In the genomic region with DNA sequence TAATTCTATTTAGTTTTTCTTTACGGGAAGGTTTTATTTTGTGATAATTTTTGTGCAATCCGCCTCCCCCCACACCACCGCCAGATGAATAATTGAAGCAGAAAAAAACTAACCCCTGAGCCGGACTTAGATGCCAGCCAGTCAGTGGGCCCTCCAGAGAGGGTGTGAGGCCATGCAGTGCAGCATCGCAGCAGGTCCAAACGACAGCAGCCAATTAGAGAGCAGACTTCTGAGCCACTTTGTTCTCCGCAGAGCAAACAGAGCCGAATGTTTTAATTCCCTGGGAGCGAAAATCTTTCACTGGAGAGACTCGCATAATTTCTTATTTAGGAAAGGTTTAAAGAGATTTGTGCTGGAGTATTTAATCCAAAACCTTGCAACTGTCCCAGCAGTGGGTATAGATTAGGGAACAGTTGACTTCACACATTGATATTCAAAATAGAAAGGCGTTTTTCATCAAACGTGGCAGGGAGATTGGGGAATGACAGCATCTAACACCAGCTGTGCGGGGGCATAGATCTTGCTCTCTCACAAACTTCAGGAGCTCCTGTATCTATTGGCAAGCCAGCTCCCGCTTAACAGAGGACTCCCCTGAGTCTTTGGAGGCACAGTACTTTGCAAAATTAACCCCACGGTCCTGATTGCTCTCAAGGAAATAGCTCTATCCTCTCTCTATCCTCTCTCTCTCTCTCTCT, we compare ENCODE assay signal across 17 cellular contexts.
DNase-seq lines count a peak whose midpoint lies in the region; ATAC-seq and TF ChIP-seq lines count a peak whose summit lies in the region.
"Had no signal": no experiment of that assay in that cellular context is flagged by ENCODE, and none has a peak within 500 bp of the region (broad histone marks: within the 10 kb centered on the region; RNA-seq: fewer than 3 reads in every experiment).

No MANE protein-coding gene starts in this region.

- H3K4me3 ChIP-seq in iPS-20b (ENCODE audit: low read length), result peak overlapping the region; percentile 48; the same call in 1 of the 2 replicates
- peak overlapping the region; percentile 35 to 43 for H3K4me3 ChIP-seq in stomach smooth muscle (ENCODE audit: low read length in 2 of 2)
- H3K4me3 ChIP-seq: adrenal gland, lung, ovary, smooth muscle cell had no signal

- H3K27me3 Mint-ChIP-seq in H9 (ENCODE audit: low read depth), result no peaks in the 10 kb centered on the region
- H3K27me3 Mint-ChIP-seq: activated CD4-positive, alpha-beta memory T cell treated with anti-CD3 and anti-CD28 coated beads, Interleukin-2, amount 10 ng/mL, durations not matched to agents 7 days and 5 days had no signal

- no peak overlapping the region for H3K23ac ChIP-seq in H9 (ENCODE audit: insufficient read length, low read depth, low read length)

- intact Hi-C loops in Right ventricle myocardium superior (cut with DNase I), result no loop called here

- no peak overlapping the region for H3K27ac Mint-ChIP-seq in H9
- H3K27ac Mint-ChIP-seq: activated CD4-positive, alpha-beta memory T cell treated with anti-CD3 and anti-CD28 coated beads, Interleukin-2, amount 10 ng/mL, durations not matched to agents 7 days and 5 days; stimulated activated effector memory CD8-positive, alpha-beta T cell treated with anti-CD3 and anti-CD28 coated beads, Interleukin-12 subunit alpha, Interleukin-12 subunit beta, amount 100 ng/mL, for 72 hours had no signal

- H2BK5ac ChIP-seq in H9 (ENCODE audit: insufficient read length, low read length), result no peak overlapping the region

- H3K4me1 ChIP-seq in iPS-20b (ENCODE audit: insufficient read depth, low read length), result 0 out of 2 replicates have a peak, but pooled peaks cover 4% of the 10 kb centered on the region
- peaks cover 10% of the 10 kb centered on the region for H3K4me1 ChIP-seq in stomach smooth muscle (ENCODE audit: control insufficient read depth, insufficient read depth, low read length)
- no peaks in the 10 kb centered on the region for H3K4me1 ChIP-seq in H9 (ENCODE audit: insufficient read depth, low read length)
- H3K4me1 ChIP-seq: adrenal gland had no signal

- H3K27ac ChIP-seq in iPS-20b (ENCODE audit: low read length), result no peak overlapping the region
- H3K27ac ChIP-seq in stomach smooth muscle (ENCODE audit: low read length), result peak overlapping the region; percentile 6
- no peak overlapping the region for H3K27ac ChIP-seq in H9 (ENCODE audit: insufficient read length, low read depth, low read length)
- H3K27ac ChIP-seq: adrenal gland, C4-2B, ovary had no signal

- H3K36me3 Mint-ChIP-seq in H9 (ENCODE audit: insufficient read depth in 1 of 3, low read depth in 3 of 3), result peaks cover 0 to 4% (median 0%) of the 10 kb centered on the region in 3 experiments; a peak in 1 of 7 replicates
- H3K36me3 Mint-ChIP-seq: stimulated activated effector memory CD8-positive, alpha-beta T cell treated with anti-CD3 and anti-CD28 coated beads, Interleukin-12 subunit alpha, Interleukin-12 subunit beta, amount 100 ng/mL, for 72 hours had no signal

- peak overlapping the region in 1 of 2 experiments; percentile 9; a peak in 1 of 5 replicates for H3K4me3 Mint-ChIP-seq in H9
- H3K4me3 Mint-ChIP-seq: activated CD4-positive, alpha-beta memory T cell treated with anti-CD3 and anti-CD28 coated beads, Interleukin-2, amount 10 ng/mL, durations not matched to agents 7 days and 5 days; stimulated activated effector memory CD8-positive, alpha-beta T cell treated with anti-CD3 and anti-CD28 coated beads, Interleukin-12 subunit alpha, Interleukin-12 subunit beta, amount 100 ng/mL, for 72 hours had no signal

- H3K9me3 ChIP-seq in iPS-20b (ENCODE audit: insufficient read depth, low read depth, low read length), result no peaks in the 10 kb centered on the region
- no peaks in the 10 kb centered on the region for H3K9me3 ChIP-seq in stomach smooth muscle (ENCODE audit: control insufficient read depth in 2 of 2, low read length in 2 of 2)
- H3K9me3 ChIP-seq in H9 (ENCODE audit: control insufficient read depth, low read depth, low read length), result no peaks in the 10 kb centered on the region
- H3K9me3 ChIP-seq: ovary had no signal

- no peak overlapping the region for H3K9ac ChIP-seq in iPS-20b (ENCODE audit: low read depth, low read length)
- peak overlapping the region in 1 of 2 donors; percentile 48 for H3K9ac ChIP-seq in stomach smooth muscle (ENCODE audit: low read length in 2 of 2)
- H3K9ac ChIP-seq in H9 (ENCODE audit: extremely low read depth, insufficient read length, low read length), result no peak overlapping the region

- no CpG with 5 or more reads among the region's 15 CpGs for WGBS in H9 (ENCODE audit: extremely low coverage, insufficient read length, low lambda C conversion rate)

- no peak for TF ChIP-seq CTCF in H9 (conservative IDR thresholded peaks at IDR 0.05)

- H3K36me3 ChIP-seq in iPS-20b (ENCODE audit: insufficient read depth, low read depth, low read length) (no peaks in the 10 kb centered on the region), stomach smooth muscle (ENCODE audit: control insufficient read depth in 2 of 2, insufficient read depth in 2 of 2, low read length in 2 of 2) (no peaks in the 10 kb centered on the region)
- H3K36me3 ChIP-seq: adrenal gland, ovary had no signal

- H2BK120ac ChIP-seq in H9 (ENCODE audit: low read depth, low read length, poor library complexity, severe bottlenecking), result no peak overlapping the region

- H2BK15ac ChIP-seq in H9 (ENCODE audit: low read depth, low read length), result no peak overlapping the region

- H3K14ac ChIP-seq in H9 (ENCODE audit: insufficient read depth, low read length), result no peak overlapping the region

- H3T11ph ChIP-seq in H9 (ENCODE audit: low read length), result no peak overlapping the region

- peaks cover 0 to 6% of the 10 kb centered on the region in 2 experiments; a peak in 2 of 5 replicates for H3K9me3 Mint-ChIP-seq in H9
- H3K9me3 Mint-ChIP-seq: stimulated activated effector memory CD8-positive, alpha-beta T cell treated with anti-CD3 and anti-CD28 coated beads, Interleukin-12 subunit alpha, Interleukin-12 subunit beta, amount 100 ng/mL, for 72 hours had no signal

- H3K18ac ChIP-seq in H9 (ENCODE audit: insufficient read length, low read depth, low read length), result no peak overlapping the region

- H3K56ac ChIP-seq in H9 (ENCODE audit: insufficient read length, low read depth, low read length), result no peak overlapping the region

- DNase-seq in NCI-H2107 treated with DMSO at 0.1 percent for 48 hours (lab: John Stamatoyannopoulos, UW; ENCODE audit: unreplicated experiment) (peak; percentile 28), NCI-H2107 (lab: John Stamatoyannopoulos, UW) (no peak), NCI-H69 (lab: John Stamatoyannopoulos, UW) (peak; percentile 81), H9 (no peak), Right ventricle myocardium superior (no peak)
- DNase-seq: activated CD4-positive, alpha-beta memory T cell treated with anti-CD3 and anti-CD28 coated beads, Interleukin-2, amount 10 ng/mL, durations not matched to agents 7 days and 5 days; adrenal gland; NCI-H2029 treated with DMSO at 0.1 percent for 48 hours; OCI-M1; ovary had no signal

- H3K4me2 ChIP-seq in H9 (ENCODE audit: insufficient read depth, insufficient read length, low read length), result no peak overlapping the region
- H3K4me2 ChIP-seq: smooth muscle cell had no signal

- H2AFZ ChIP-seq in H9 (ENCODE audit: low read length), result no peak overlapping the region

- no peak overlapping the region for H2AK5ac ChIP-seq in H9 (ENCODE audit: insufficient read length, low read length)

- H2BK12ac ChIP-seq in H9 (ENCODE audit: insufficient read length, low read depth, low read length), result no peak overlapping the region

- no peak overlapping the region for H4K8ac ChIP-seq in H9 (replicated peaks; ENCODE audit: insufficient read length, low read depth, low read length)

- no peak overlapping the region for H2BK20ac ChIP-seq in H9 (ENCODE audit: low read depth, low read length, poor library complexity, severe bottlenecking)

- ATAC-seq in GM18498 (IDR thresholded peaks at IDR 0.05; ENCODE audit: unreplicated experiment), result no peak
- ATAC-seq in Right ventricle myocardium superior (ENCODE audit: poor library complexity), result no peak
- ATAC-seq: stimulated activated effector memory CD8-positive, alpha-beta T cell treated with anti-CD3 and anti-CD28 coated beads, Interleukin-12 subunit alpha, Interleukin-12 subunit beta, amount 100 ng/mL, for 72 hours had no signal

- no peak overlapping the region for H4K5ac ChIP-seq in H9 (ENCODE audit: insufficient read length, low read depth, low read length)

- no peaks in the 10 kb centered on the region for H3K23me2 ChIP-seq in H9 (ENCODE audit: insufficient read length, low read depth, low read length, poor library complexity, severe bottlenecking)

- H4K20me1 ChIP-seq in H9 (ENCODE audit: control insufficient read depth, insufficient read depth, insufficient read length), result no peaks in the 10 kb centered on the region

- H3K27me3 ChIP-seq in iPS-20b (ENCODE audit: insufficient read depth, low read length), result no peaks in the 10 kb centered on the region
- no peaks in the 10 kb centered on the region for H3K27me3 ChIP-seq in stomach smooth muscle (ENCODE audit: control insufficient read depth in 1 of 2, insufficient read depth in 2 of 2, low read length in 2 of 2)
- H3K27me3 ChIP-seq in H9 (ENCODE audit: insufficient read depth, low read length), result no peaks in the 10 kb centered on the region
- H3K27me3 ChIP-seq: ovary had no signal

- no peaks in the 10 kb centered on the region for H3K79me2 ChIP-seq in H9 (ENCODE audit: insufficient read depth, low read length)

- no peak overlapping the region for H3K4ac ChIP-seq in H9 (ENCODE audit: low read depth, low read length)

- H4K91ac ChIP-seq in H9 (ENCODE audit: insufficient read length, low read depth, low read length), result no peak overlapping the region

- no peaks in the 10 kb centered on the region for H3K79me1 ChIP-seq in H9 (ENCODE audit: insufficient read depth, low read depth, low read length, poor library complexity, severe bottlenecking)

- H3K4me1 Mint-ChIP-seq in H9, result peaks cover 12 to 13% of the 10 kb centered on the region in 2 experiments
- H3K4me1 Mint-ChIP-seq: activated CD4-positive, alpha-beta memory T cell treated with anti-CD3 and anti-CD28 coated beads, Interleukin-2, amount 10 ng/mL, durations not matched to agents 7 days and 5 days; stimulated activated effector memory CD8-positive, alpha-beta T cell treated with anti-CD3 and anti-CD28 coated beads, Interleukin-12 subunit alpha, Interleukin-12 subunit beta, amount 100 ng/mL, for 72 hours had no signal

Comparison
In these comparisons a context has a peak if more than half of its experiments do, and no peak if none do; other contexts are left out.
1. DNase-seq: peak in NCI-H2107 treated with DMSO at 0.1 percent for 48 hours (single experiment) and NCI-H69 (single experiment); none in NCI-H2107 (single experiment), H9 (single experiment) and Right ventricle myocardium superior (single experiment).